Comparison of ENCODE assay signal across 1 cellular context in genomic region chr7:16494955-16495719, GRCh38.
TF ChIP-seq lines count a peak whose summit lies in the region.

No MANE protein-coding gene starts in this region.

TF ChIP-seq in K562, 482 proteins besides CTCF, POLR2A, EP300 and RAD21:
- TF ChIP-seq SMARCA5 (IDR thresholded peaks at IDR 0.05) = no peak
- TF ChIP-seq POLR2AphosphoS2 (IDR thresholded peaks at IDR 0.05; ENCODE audit: low read length) = no peak
- TF ChIP-seq BACH1 (tag; IDR thresholded peaks at IDR 0.05) = no peak
- no peak for TF ChIP-seq GMEB1 (CRISPR knock-in tag; IDR thresholded peaks at IDR 0.05)
- no peak for TF ChIP-seq NFIX (CRISPR knock-in tag; IDR thresholded peaks at IDR 0.05; ENCODE audit: low read depth)
- no peak for TF ChIP-seq ILK (tag; IDR thresholded peaks at IDR 0.05; ENCODE audit: borderline replicate concordance, low read depth)
- TF ChIP-seq FOS (IDR thresholded peaks at IDR 0.05; ENCODE audit: extremely low read depth, insufficient read length) = no peak
- no peak for TF ChIP-seq POLR2G (IDR thresholded peaks at IDR 0.05; ENCODE audit: low read depth, low read length)
- no peak for TF ChIP-seq HNRNPL (IDR thresholded peaks at IDR 0.05; ENCODE audit: low read depth, low read length)
- no peak for TF ChIP-seq ARID4B (CRISPR knock-in tag; IDR thresholded peaks at IDR 0.05)
- TF ChIP-seq DDX20 (tag; IDR thresholded peaks at IDR 0.05; ENCODE audit: low read depth) = no peak
- no peak for TF ChIP-seq CCNT2 (IDR thresholded peaks at IDR 0.05; ENCODE audit: borderline replicate concordance, extremely low read depth, insufficient read length, low read depth, low read length)
- TF ChIP-seq FOXM1 (IDR thresholded peaks at IDR 0.05; ENCODE audit: low read depth) = no peak
- TF ChIP-seq FOXM1 (CRISPR knock-in tag; IDR thresholded peaks at IDR 0.05; ENCODE audit: low read depth) = no peak
TF ChIP-seq in K562: peak in this region for 0.
